ENCODE assay signal across 8 cellular contexts in genomic region chr10:86688398-86688921, GRCh38. TPM values are rescaled to one million over a fixed set of nuclear protein-coding genes. Genes with fewer than 3 reads are reported as not detected.
DNase-seq lines count a peak whose midpoint lies in the region; ATAC-seq and TF ChIP-seq lines count a peak whose summit lies in the region.

No MANE protein-coding gene starts in this region.

- peak overlapping the region; percentile 67 for H3K27ac ChIP-seq in muscle layer of colon (ENCODE audit: low read depth, low read length)

- H3K27me3 ChIP-seq in muscle layer of colon (ENCODE audit: control insufficient read depth in 1 of 2, insufficient read depth in 2 of 2, low read length in 2 of 2), result no peaks in the 10 kb centered on the region

- POLR2A ChIA-PET in activated CD8-positive, alpha-beta T cell treated with anti-CD3 and anti-CD28 coated beads for 36 hours (lab: Charles Lee), result no interaction called here

- no peak overlapping the region for H3K9ac ChIP-seq in muscle layer of colon (ENCODE audit: low read length)

- no peaks in the 10 kb centered on the region for H3K36me3 Mint-ChIP-seq in activated CD8-positive, alpha-beta T cell treated with anti-CD3 and anti-CD28 coated beads for 36 hours (ENCODE audit: low read depth)
- no peaks in the 10 kb centered on the region for H3K36me3 Mint-ChIP-seq in endothelial cell (ENCODE audit: low read depth, unreplicated experiment)

- no peaks in the 10 kb centered on the region for H3K27me3 Mint-ChIP-seq in activated CD8-positive, alpha-beta T cell treated with anti-CD3 and anti-CD28 coated beads for 36 hours
- peaks cover 5% of the 10 kb centered on the region for H3K27me3 Mint-ChIP-seq in endothelial cell (ENCODE audit: unreplicated experiment)
- peaks cover 8% of the 10 kb centered on the region for H3K27me3 Mint-ChIP-seq in stimulated activated naive CD8-positive, alpha-beta T cell treated with anti-CD3 and anti-CD28 coated beads, Interleukin-15, amount 100 ng/mL, for 72 hours

- DNase-seq in AG10803 (ENCODE audit: low read depth), result peak; percentile 79
- DNase-seq in NCI-H69 (lab: John Stamatoyannopoulos, UW), result peak; percentile 61
- DNase-seq in activated CD8-positive, alpha-beta T cell treated with anti-CD3 and anti-CD28 coated beads for 36 hours, result peak; percentile 67
- peak; percentile 70 for DNase-seq in endothelial cell (ENCODE audit: low spot score)
- peak; percentile 45 to 58 for DNase-seq in stimulated activated naive CD8-positive, alpha-beta T cell treated with anti-CD3 and anti-CD28 coated beads, Interleukin-15, amount 100 ng/mL, for 72 hours

- no peak overlapping the region for H3K27ac Mint-ChIP-seq in activated CD8-positive, alpha-beta T cell treated with anti-CD3 and anti-CD28 coated beads for 36 hours
- no peak overlapping the region for H3K27ac Mint-ChIP-seq in endothelial cell (ENCODE audit: unreplicated experiment)
- H3K27ac Mint-ChIP-seq in stimulated activated naive CD8-positive, alpha-beta T cell treated with anti-CD3 and anti-CD28 coated beads, Interleukin-15, amount 100 ng/mL, for 72 hours, result no peak overlapping the region

- CTCF ChIA-PET in activated CD8-positive, alpha-beta T cell treated with anti-CD3 and anti-CD28 coated beads for 36 hours (lab: Charles Lee), result interaction anchor here (0.6 to 1.8 kb wide), 10 partner anchors 14 to 250 kb away, joined by 3 to 16 read pairs (median 4); no protein-coding TSS in a partner anchor

- TF ChIP-seq CTCF in AG10803 (conservative IDR thresholded peaks at IDR 0.05; ENCODE audit: low read length) (peak; percentile 90), endothelial cell (IDR thresholded peaks at IDR 0.05; ENCODE audit: unreplicated experiment) (peak; percentile 97)
- TF ChIP-seq CTCF in activated CD8-positive, alpha-beta T cell treated with anti-CD3 and anti-CD28 coated beads for 36 hours (IDR thresholded peaks at IDR 0.05), result peak; percentile 79

- peaks cover 58% of the 10 kb centered on the region for H3K4me1 ChIP-seq in muscle layer of colon (ENCODE audit: insufficient read depth, low read length)

- H3K4me1 Mint-ChIP-seq in activated CD8-positive, alpha-beta T cell treated with anti-CD3 and anti-CD28 coated beads for 36 hours (ENCODE audit: low read depth), result peaks cover 4% of the 10 kb centered on the region
- H3K4me1 Mint-ChIP-seq in endothelial cell (ENCODE audit: unreplicated experiment), result peaks cover 3% of the 10 kb centered on the region
- peaks cover 12% of the 10 kb centered on the region for H3K4me1 Mint-ChIP-seq in stimulated activated naive CD8-positive, alpha-beta T cell treated with anti-CD3 and anti-CD28 coated beads, Interleukin-15, amount 100 ng/mL, for 72 hours

- H3K4me3 Mint-ChIP-seq in activated CD8-positive, alpha-beta T cell treated with anti-CD3 and anti-CD28 coated beads for 36 hours, result no peak overlapping the region
- H3K4me3 Mint-ChIP-seq in endothelial cell (ENCODE audit: unreplicated experiment), result no peak overlapping the region
- no peak overlapping the region for H3K4me3 Mint-ChIP-seq in stimulated activated naive CD8-positive, alpha-beta T cell treated with anti-CD3 and anti-CD28 coated beads, Interleukin-15, amount 100 ng/mL, for 72 hours

- H3K4me3 ChIP-seq in AG10803 (ENCODE audit: low read length), result no peak overlapping the region
- no peak overlapping the region for H3K4me3 ChIP-seq in muscle layer of colon (ENCODE audit: low read depth in 1 of 2, low read length in 2 of 2)

- ATAC-seq in GM18861 (IDR thresholded peaks at IDR 0.05; ENCODE audit: unreplicated experiment) (peak; percentile 80), HG03066 (IDR thresholded peaks at IDR 0.05; ENCODE audit: low read depth, unreplicated experiment) (peak; percentile 83)
- ATAC-seq in activated CD8-positive, alpha-beta T cell treated with anti-CD3 and anti-CD28 coated beads for 36 hours, result peak; percentile 97
- peak; percentile 72 for ATAC-seq in stimulated activated naive CD8-positive, alpha-beta T cell treated with anti-CD3 and anti-CD28 coated beads, Interleukin-15, amount 100 ng/mL, for 72 hours

- intact Hi-C loops in activated CD8-positive, alpha-beta T cell treated with anti-CD3 and anti-CD28 coated beads for 36 hours (cut with micrococcal nuclease), result no loop called here

- H3K9me3 ChIP-seq in muscle layer of colon (ENCODE audit: low read length), result no peaks in the 10 kb centered on the region

- peaks cover 12% of the 10 kb centered on the region for H3K36me3 ChIP-seq in muscle layer of colon (ENCODE audit: insufficient read depth, low read length)

- H3K9me3 Mint-ChIP-seq in activated CD8-positive, alpha-beta T cell treated with anti-CD3 and anti-CD28 coated beads for 36 hours, result no peaks in the 10 kb centered on the region
- no peaks in the 10 kb centered on the region for H3K9me3 Mint-ChIP-seq in endothelial cell (ENCODE audit: unreplicated experiment)
- H3K9me3 Mint-ChIP-seq in stimulated activated naive CD8-positive, alpha-beta T cell treated with anti-CD3 and anti-CD28 coated beads, Interleukin-15, amount 100 ng/mL, for 72 hours, result no peaks in the 10 kb centered on the region

RNA-seq across cellular contexts. Expression of gene LDB3, which starts 20.1 kb away (rescaled TPM):
- under 1 TPM; 0.07 to 0.09 TPM for total RNA-seq in activated CD8-positive, alpha-beta T cell treated with anti-CD3 and anti-CD28 coated beads for 36 hours
- total RNA-seq in endothelial cell (ENCODE audit: unreplicated experiment), result 0.36 TPM

RNA-seq across cellular contexts. Expression of gene OPN4, which starts 34.1 kb away (rescaled TPM):
- not detected for total RNA-seq in activated CD8-positive, alpha-beta T cell treated with anti-CD3 and anti-CD28 coated beads for 36 hours
- total RNA-seq in endothelial cell (ENCODE audit: unreplicated experiment), result not detected
